13 cellular contexts compared by ENCODE assay signal in the genomic region with DNA sequence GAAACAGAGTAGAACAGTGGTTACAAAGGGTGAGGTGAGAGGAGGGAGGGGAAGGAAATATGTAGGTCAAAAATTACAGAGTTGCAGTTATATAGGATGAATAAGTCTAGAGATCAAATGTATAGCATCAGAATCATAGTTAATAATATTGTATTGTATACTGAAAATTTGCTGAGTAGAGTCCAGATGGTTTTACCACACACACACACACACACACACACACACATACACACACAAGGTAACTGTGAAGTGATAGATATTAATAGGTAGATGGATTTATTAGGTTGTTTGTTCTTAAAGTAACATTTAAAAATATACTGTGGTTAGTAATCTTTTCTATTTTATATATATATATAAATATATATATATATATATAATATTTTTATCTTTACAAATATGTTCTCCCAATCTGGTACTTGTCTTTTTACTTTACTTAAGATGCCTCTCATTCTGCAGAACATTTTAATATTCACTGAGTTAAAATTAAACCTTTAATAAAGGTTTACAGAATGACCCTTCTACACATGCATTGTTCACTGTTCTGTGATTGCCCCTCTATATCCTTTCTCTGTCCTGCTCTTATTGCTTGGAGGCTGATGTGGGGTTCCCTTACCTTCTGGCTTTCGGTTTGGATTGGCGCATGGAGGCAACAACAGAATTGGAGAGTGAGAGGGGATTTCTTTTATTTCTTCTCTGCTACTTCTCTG. TPM values are rescaled to one million over a fixed set of nuclear protein-coding genes. Genes with fewer than 3 reads are reported as not detected.
DNase-seq lines count a peak whose midpoint lies in the region; ATAC-seq and TF ChIP-seq lines count a peak whose summit lies in the region.
"Had no signal": no experiment of that assay in that cellular context is flagged by ENCODE, and none has a peak within 500 bp of the region (broad histone marks: within the 10 kb centered on the region; RNA-seq: fewer than 3 reads in every experiment).

No MANE protein-coding gene starts in this region.

- H3K79me2 ChIP-seq in SK-N-SH (ENCODE audit: insufficient read depth) (peaks cover 54% of the 10 kb centered on the region), osteoblast (ENCODE audit: insufficient read depth, low read length) (peaks cover 21% of the 10 kb centered on the region), PC-3 (ENCODE audit: low read length) (no peaks in the 10 kb centered on the region)

- H3K36me3 ChIP-seq in H7 (replicated peaks; ENCODE audit: control insufficient read depth, insufficient read depth, low read length) (no peaks in the 10 kb centered on the region), SK-N-SH (replicated peaks in 1 of 2; ENCODE audit: control insufficient read depth in 1 of 2, insufficient read depth in 2 of 2, low read length in 1 of 2) (no peaks in the 10 kb centered on the region), osteoblast (ENCODE audit: insufficient read depth, low read length) (no peaks in the 10 kb centered on the region), PC-3 (ENCODE audit: low read depth, low read length) (no peaks in the 10 kb centered on the region)
- H3K36me3 ChIP-seq: spleen had no signal

- no peak for DNase-seq in H7
- DNase-seq in SK-N-SH, result no peak
- DNase-seq in fibroblast of mammary gland (ENCODE audit: low read depth), result no peak
- no peak for DNase-seq in osteoblast (ENCODE audit: insufficient read length, low spot score, missing footprints)
- no peak for DNase-seq in PC-3
- no peak for DNase-seq in dorsolateral prefrontal cortex
- DNase-seq: activated T-cell treated with anti-CD3 and anti-CD28 coated beads, Interleukin-2, amount 50 U/mL, for 1 hour; DND-41; left colon; spleen had no signal

- no TSS peak for BruUV-seq in PC-3 (replicated peaks; lab: Mats Ljungman, UMichigan)

- H4K20me1 ChIP-seq in SK-N-SH (ENCODE audit: insufficient read depth), result no peaks in the 10 kb centered on the region; the same call in 1 of the 2 replicates
- no peaks in the 10 kb centered on the region for H4K20me1 ChIP-seq in osteoblast (ENCODE audit: insufficient read depth, low read length)
- H4K20me1 ChIP-seq in PC-3 (ENCODE audit: low read length), result no peaks in the 10 kb centered on the region

- no peaks in the 10 kb centered on the region for H3K9me3 ChIP-seq in SK-N-SH
- no peaks in the 10 kb centered on the region for H3K9me3 ChIP-seq in osteoblast (ENCODE audit: low read depth, low read length)
- H3K9me3 ChIP-seq in PC-3 (ENCODE audit: low read length), result no peaks in the 10 kb centered on the region

- 51% methylated on average over 2 of the region's 2 CpGs for WGBS in SK-N-SH (ENCODE audit: low lambda C conversion rate)

- TF ChIP-seq RAD21 in SK-N-SH (IDR thresholded peaks at IDR 0.05; ENCODE audit: low read length), result no peak

- peak overlapping the region; percentile 72 for H3K4me2 ChIP-seq in SK-N-SH
- H3K4me2 ChIP-seq in osteoblast (ENCODE audit: insufficient read depth, low read length), result peak overlapping the region; percentile 72
- no peak overlapping the region for H3K4me2 ChIP-seq in PC-3 (ENCODE audit: low read length)

- CTCF ChIA-PET in SK-N-SH (lab: Yijun Ruan, JAX) (no interaction called here), PC-3 (lab: Charles Lee) (no interaction called here)

- H3F3A ChIP-seq in SK-N-SH (replicated peaks; ENCODE audit: insufficient read depth) (no peaks in the 10 kb centered on the region), PC-3 (ENCODE audit: low read length, unreplicated experiment) (no peaks in the 10 kb centered on the region)

- H3K9me2 ChIP-seq in SK-N-SH, result no peaks in the 10 kb centered on the region
- H3K9me2 ChIP-seq in PC-3 (replicated peaks; ENCODE audit: low read length), result no peaks in the 10 kb centered on the region

- H3K9ac ChIP-seq in SK-N-SH (peak overlapping the region; percentile 91), PC-3 (ENCODE audit: low read length) (no peak overlapping the region)

- H3K4me3 ChIP-seq in H7 (ENCODE audit: insufficient read depth, low read depth, low read length), result peak overlapping the region; percentile 26; the same call in 1 of the 2 replicates
- H3K4me3 ChIP-seq in SK-N-SH (ENCODE audit: low read depth in 2 of 2, low read length in 1 of 2), result peak overlapping the region; percentile 50 to 74
- H3K4me3 ChIP-seq in fibroblast of mammary gland (ENCODE audit: control insufficient read depth, low read depth, low read length), result peak overlapping the region; percentile 60
- peak overlapping the region; percentile 69 for H3K4me3 ChIP-seq in osteoblast (ENCODE audit: insufficient read depth, low read length)
- no peak overlapping the region for H3K4me3 ChIP-seq in PC-3 (ENCODE audit: low read length)
- H3K4me3 ChIP-seq in dorsolateral prefrontal cortex, result peak overlapping the region in 24 of 59 donors; percentile 6 to 41 (median 24)
- H3K4me3 ChIP-seq: spleen had no signal

- H3K4me1 ChIP-seq in SK-N-SH (ENCODE audit: control insufficient read depth in 1 of 2, insufficient read depth in 2 of 2, low read depth in 1 of 2, low read length in 1 of 2) (peaks cover 0 to 2% of the 10 kb centered on the region in 2 experiments; a peak in 2 of 4 replicates), osteoblast (ENCODE audit: insufficient read depth, low read length) (no peaks in the 10 kb centered on the region), PC-3 (ENCODE audit: insufficient read depth, low read length) (no peaks in the 10 kb centered on the region)
- H3K4me1 ChIP-seq: spleen had no signal

- intact Hi-C loops in PC-3 (cut with micrococcal nuclease) (no loop called here), dorsolateral prefrontal cortex (cut with DNase I) (no loop called here)

- POLR2A ChIA-PET in SK-N-SH (lab: Yijun Ruan, JAX) (no interaction called here), PC-3 (lab: Charles Lee; ENCODE audit: unreplicated experiment) (no interaction called here)

- no peaks in the 10 kb centered on the region for H3K27me3 ChIP-seq in H7 (ENCODE audit: control insufficient read depth, insufficient read depth, low read length)
- no peaks in the 10 kb centered on the region for H3K27me3 ChIP-seq in SK-N-SH (ENCODE audit: insufficient read depth)
- no peaks in the 10 kb centered on the region for H3K27me3 ChIP-seq in osteoblast (ENCODE audit: insufficient read depth, low read length)
- H3K27me3 ChIP-seq in PC-3 (ENCODE audit: low read length), result no peaks in the 10 kb centered on the region
- H3K27me3 ChIP-seq in dorsolateral prefrontal cortex, result no peaks in the 10 kb centered on the region
- H3K27me3 ChIP-seq: spleen had no signal

- ATAC-seq in PC-3, result no peak
- ATAC-seq in HG02852 (IDR thresholded peaks at IDR 0.05; ENCODE audit: unreplicated experiment), result no peak
- no peak for ATAC-seq in GM21526 (IDR thresholded peaks at IDR 0.05; ENCODE audit: low FRiP score, unreplicated experiment)
- ATAC-seq: left colon had no signal

- TF ChIP-seq CTCF in SK-N-SH (IDR thresholded peaks at IDR 0.05), result no peak
- no peak for TF ChIP-seq CTCF in fibroblast of mammary gland (conservative IDR thresholded peaks at IDR 0.05; ENCODE audit: control insufficient read depth, insufficient read depth, low read depth, low read length)
- no peak for TF ChIP-seq CTCF in osteoblast (IDR thresholded peaks at IDR 0.05; ENCODE audit: extremely low read depth, low read depth, low read length)
- TF ChIP-seq CTCF in PC-3 (conservative IDR thresholded peaks at IDR 0.05; ENCODE audit: low read depth, low read length), result no peak
- no peak for TF ChIP-seq CTCF in dorsolateral prefrontal cortex (IDR thresholded peaks at IDR 0.05 in 54 of 56, conservative IDR thresholded peaks at IDR 0.05 in 2 of 56; ENCODE audit: low read depth in 1 of 56, partially characterized antibody in 56 of 56)

- no peak for TF ChIP-seq EP300 in SK-N-SH (IDR thresholded peaks at IDR 0.05; ENCODE audit: borderline replicate concordance in 1 of 2, low read depth in 1 of 2, low read length in 1 of 2)

- H3K27ac ChIP-seq in SK-N-SH (ENCODE audit: low read depth in 2 of 2, low read length in 1 of 2), result peak overlapping the region; percentile 88 to 89
- peak overlapping the region; percentile 62 for H3K27ac ChIP-seq in osteoblast (ENCODE audit: low read depth, low read length)
- no peak overlapping the region for H3K27ac ChIP-seq in PC-3 (ENCODE audit: low read length)
- H3K27ac ChIP-seq in dorsolateral prefrontal cortex, result peak overlapping the region in 3 of 59 donors; percentile 20 to 28 (median 23)
- H3K27ac ChIP-seq: coronary artery, spleen had no signal

- H2AFZ ChIP-seq in SK-N-SH (ENCODE audit: low read depth), result peak overlapping the region; percentile 81
- peak overlapping the region; percentile 73 for H2AFZ ChIP-seq in osteoblast (ENCODE audit: low read length)
- H2AFZ ChIP-seq in PC-3 (ENCODE audit: low read length), result no peak overlapping the region

TF ChIP-seq in SK-N-SH, 30 proteins besides CTCF, POLR2A, EP300 and RAD21 (continues in another document):
- TF ChIP-seq, protein P1, sequence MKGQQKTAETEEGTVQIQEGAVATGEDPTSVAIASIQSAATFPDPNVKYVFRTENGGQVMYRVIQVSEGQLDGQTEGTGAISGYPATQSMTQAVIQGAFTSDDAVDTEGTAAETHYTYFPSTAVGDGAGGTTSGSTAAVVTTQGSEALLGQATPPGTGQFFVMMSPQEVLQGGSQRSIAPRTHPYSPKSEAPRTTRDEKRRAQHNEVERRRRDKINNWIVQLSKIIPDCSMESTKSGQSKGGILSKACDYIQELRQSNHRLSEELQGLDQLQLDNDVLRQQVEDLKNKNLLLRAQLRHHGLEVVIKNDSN (IDR thresholded peaks at IDR 0.05; ENCODE audit: borderline replicate concordance, low read depth), result no peak
- TF ChIP-seq, protein P2, sequence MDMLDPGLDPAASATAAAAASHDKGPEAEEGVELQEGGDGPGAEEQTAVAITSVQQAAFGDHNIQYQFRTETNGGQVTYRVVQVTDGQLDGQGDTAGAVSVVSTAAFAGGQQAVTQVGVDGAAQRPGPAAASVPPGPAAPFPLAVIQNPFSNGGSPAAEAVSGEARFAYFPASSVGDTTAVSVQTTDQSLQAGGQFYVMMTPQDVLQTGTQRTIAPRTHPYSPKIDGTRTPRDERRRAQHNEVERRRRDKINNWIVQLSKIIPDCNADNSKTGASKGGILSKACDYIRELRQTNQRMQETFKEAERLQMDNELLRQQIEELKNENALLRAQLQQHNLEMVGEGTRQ (IDR thresholded peaks at IDR 0.05; ENCODE audit: borderline replicate concordance, low read depth, low read length), result no peak
- TF ChIP-seq JUND (IDR thresholded peaks at IDR 0.05), result no peak
- TF ChIP-seq, protein P3, sequence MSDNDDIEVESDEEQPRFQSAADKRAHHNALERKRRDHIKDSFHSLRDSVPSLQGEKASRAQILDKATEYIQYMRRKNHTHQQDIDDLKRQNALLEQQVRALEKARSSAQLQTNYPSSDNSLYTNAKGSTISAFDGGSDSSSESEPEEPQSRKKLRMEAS (IDR thresholded peaks at IDR 0.05; ENCODE audit: low read depth), result no peak

RNA-seq across cellular contexts. Expression of a gene that starts 0.4 kb away (rescaled TPM):
- total RNA-seq in H7 (2014; rRNA removed; shearing (Covaris generic)), result 0.11 and 0.17 TPM in 2 replicates
- polyA plus RNA-seq in SK-N-SH (2012; rRNA removed), result 4.0 and 5.1 TPM in 2 replicates
- polyA plus RNA-seq in SK-N-SH (2012; cell fraction: cytosol; rRNA removed), result 5.0 and 5.2 TPM in 2 replicates
- polyA plus RNA-seq in SK-N-SH (2012; cell fraction: nucleus; rRNA removed), result 2.4 and 4.7 TPM in 2 replicates
- 6.5 and 9.7 TPM in 2 replicates for total RNA-seq in osteoblast
- not detected in 2 replicates for total RNA-seq in PC-3 (2014; rRNA removed)
- 10 to 100 TPM in 110 of 120 experiments, 1 to 10 TPM in 10; 5.3 to 23.5 (median 13.7) TPM for total RNA-seq in dorsolateral prefrontal cortex
